2 cellular contexts compared by ENCODE assay signal in the genomic region with DNA sequence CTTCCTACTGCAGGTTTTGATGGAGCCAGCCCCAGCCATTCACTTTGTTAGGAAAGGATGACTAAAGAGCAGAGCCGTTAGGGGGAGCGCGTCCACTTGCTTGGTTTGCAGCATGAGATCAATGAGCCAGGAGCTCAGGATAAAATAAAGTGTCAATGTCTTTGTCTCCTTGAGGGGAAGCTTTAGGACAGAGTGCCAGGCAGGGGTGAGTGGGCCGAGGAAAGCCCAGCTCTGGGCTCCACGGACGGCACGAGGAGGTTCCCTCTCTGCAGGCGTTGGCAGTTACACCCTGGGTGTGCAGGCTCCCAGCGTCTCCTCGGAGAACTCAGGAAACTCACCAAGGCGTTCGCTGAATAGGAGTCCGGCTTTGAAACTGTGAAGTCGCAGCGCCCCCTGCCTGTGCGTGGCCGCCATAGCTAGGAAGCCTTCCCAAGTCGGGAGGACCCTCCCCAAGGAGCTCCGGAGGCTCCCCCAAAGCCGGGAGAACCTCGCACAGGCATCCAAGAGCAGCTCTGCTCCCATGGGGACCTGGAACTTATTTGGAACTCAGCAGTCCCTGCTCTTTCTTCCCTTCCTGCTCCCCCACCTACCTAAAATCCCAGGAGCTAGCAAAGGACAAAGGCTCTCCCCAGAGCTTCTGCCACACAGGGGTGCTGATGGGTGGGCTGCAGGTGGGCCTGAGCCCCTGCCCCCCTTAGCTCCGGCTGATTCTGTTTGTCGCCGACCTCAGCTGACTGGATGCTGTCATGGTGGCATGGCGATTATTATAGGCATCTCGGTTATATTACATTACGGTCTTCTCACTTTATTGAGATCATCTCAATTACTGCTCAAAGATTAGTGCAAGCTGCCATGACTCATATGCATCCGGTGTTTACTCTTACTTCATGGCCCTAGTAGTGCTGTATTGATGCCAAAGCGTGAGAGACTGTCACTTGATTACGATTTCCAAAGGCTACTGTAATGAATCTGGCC.
TF ChIP-seq lines count a peak whose summit lies in the region.

No MANE protein-coding gene starts in this region.

TF ChIP-seq in HEK293, 187 proteins besides CTCF, POLR2A, EP300 and RAD21 (continued from another document and continues in another):
- TF ChIP-seq, protein P1, sequence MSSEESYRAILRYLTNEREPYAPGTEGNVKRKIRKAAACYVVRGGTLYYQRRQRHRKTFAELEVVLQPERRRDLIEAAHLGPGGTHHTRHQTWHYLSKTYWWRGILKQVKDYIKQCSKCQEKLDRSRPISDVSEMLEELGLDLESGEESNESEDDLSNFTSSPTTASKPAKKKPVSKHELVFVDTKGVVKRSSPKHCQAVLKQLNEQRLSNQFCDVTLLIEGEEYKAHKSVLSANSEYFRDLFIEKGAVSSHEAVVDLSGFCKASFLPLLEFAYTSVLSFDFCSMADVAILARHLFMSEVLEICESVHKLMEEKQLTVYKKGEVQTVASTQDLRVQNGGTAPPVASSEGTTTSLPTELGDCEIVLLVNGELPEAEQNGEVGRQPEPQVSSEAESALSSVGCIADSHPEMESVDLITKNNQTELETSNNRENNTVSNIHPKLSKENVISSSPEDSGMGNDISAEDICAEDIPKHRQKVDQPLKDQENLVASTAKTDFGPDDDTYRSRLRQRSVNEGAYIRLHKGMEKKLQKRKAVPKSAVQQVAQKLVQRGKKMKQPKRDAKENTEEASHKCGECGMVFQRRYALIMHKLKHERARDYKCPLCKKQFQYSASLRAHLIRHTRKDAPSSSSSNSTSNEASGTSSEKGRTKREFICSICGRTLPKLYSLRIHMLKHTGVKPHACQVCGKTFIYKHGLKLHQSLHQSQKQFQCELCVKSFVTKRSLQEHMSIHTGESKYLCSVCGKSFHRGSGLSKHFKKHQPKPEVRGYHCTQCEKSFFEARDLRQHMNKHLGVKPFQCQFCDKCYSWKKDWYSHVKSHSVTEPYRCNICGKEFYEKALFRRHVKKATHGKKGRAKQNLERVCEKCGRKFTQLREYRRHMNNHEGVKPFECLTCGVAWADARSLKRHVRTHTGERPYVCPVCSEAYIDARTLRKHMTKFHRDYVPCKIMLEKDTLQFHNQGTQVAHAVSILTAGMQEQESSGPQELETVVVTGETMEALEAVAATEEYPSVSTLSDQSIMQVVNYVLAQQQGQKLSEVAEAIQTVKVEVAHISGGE (tag by site-specific recombination; conservative IDR thresholded peaks at IDR 0.05; ENCODE audit: low read depth), result peak; percentile 85
- peak; percentile 27; the same call in 1 of the 2 replicates for TF ChIP-seq ZIC2 (tag by site-specific recombination; IDR thresholded peaks at IDR 0.05)
- TF ChIP-seq ZNF660 (tag by site-specific recombination; IDR thresholded peaks at IDR 0.05), result peak; percentile 34; the same call in 1 of the 2 replicates
- TF ChIP-seq GLI2 (tag by site-specific recombination; IDR thresholded peaks at IDR 0.05; ENCODE audit: borderline replicate concordance, low read depth), result peak; percentile 9; the same call in 1 of the 2 replicates
- peak; percentile 80 for TF ChIP-seq ZNF366 (tag by site-specific recombination; conservative IDR thresholded peaks at IDR 0.05)
- peak; percentile 77 for TF ChIP-seq SP7 (tag by site-specific recombination; IDR thresholded peaks at IDR 0.05)
- no peak for TF ChIP-seq ZNF48 (tag by site-specific recombination; IDR thresholded peaks at IDR 0.05)
- TF ChIP-seq, protein P2, sequence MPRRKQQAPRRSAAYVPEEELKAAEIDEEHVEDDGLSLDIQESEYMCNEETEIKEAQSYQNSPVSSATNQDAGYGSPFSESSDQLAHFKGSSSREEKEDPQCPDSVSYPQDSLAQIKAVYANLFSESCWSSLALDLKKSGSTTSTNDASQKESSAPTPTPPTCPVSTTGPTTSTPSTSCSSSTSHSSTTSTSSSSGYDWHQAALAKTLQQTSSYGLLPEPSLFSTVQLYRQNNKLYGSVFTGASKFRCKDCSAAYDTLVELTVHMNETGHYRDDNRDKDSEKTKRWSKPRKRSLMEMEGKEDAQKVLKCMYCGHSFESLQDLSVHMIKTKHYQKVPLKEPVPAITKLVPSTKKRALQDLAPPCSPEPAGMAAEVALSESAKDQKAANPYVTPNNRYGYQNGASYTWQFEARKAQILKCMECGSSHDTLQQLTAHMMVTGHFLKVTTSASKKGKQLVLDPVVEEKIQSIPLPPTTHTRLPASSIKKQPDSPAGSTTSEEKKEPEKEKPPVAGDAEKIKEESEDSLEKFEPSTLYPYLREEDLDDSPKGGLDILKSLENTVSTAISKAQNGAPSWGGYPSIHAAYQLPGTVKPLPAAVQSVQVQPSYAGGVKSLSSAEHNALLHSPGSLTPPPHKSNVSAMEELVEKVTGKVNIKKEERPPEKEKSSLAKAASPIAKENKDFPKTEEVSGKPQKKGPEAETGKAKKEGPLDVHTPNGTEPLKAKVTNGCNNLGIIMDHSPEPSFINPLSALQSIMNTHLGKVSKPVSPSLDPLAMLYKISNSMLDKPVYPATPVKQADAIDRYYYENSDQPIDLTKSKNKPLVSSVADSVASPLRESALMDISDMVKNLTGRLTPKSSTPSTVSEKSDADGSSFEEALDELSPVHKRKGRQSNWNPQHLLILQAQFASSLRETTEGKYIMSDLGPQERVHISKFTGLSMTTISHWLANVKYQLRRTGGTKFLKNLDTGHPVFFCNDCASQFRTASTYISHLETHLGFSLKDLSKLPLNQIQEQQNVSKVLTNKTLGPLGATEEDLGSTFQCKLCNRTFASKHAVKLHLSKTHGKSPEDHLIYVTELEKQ (tag by site-specific recombination; IDR thresholded peaks at IDR 0.05; ENCODE audit: borderline replicate concordance), result peak; percentile 84
- peak; percentile 47; the same call in 1 of the 2 replicates for TF ChIP-seq ZXDB (tag by site-specific recombination; IDR thresholded peaks at IDR 0.05)
- peak; percentile 47; the same call in 1 of the 2 replicates for TF ChIP-seq KLF8 (tag by site-specific recombination; IDR thresholded peaks at IDR 0.05)
- TF ChIP-seq IKZF3 (tag by site-specific recombination; IDR thresholded peaks at IDR 0.05), result peak; percentile 79
- peak; percentile 74 for TF ChIP-seq ZFP3 (tag by site-specific recombination; IDR thresholded peaks at IDR 0.05; ENCODE audit: low read depth)
- TF ChIP-seq ZSCAN23 (tag by site-specific recombination; IDR thresholded peaks at IDR 0.05), result peak; percentile 71; the same call in 1 of the 2 replicates
- TF ChIP-seq ZNF335 (tag by site-specific recombination; conservative IDR thresholded peaks at IDR 0.05), result peak; percentile 83
- TF ChIP-seq, protein P3, sequence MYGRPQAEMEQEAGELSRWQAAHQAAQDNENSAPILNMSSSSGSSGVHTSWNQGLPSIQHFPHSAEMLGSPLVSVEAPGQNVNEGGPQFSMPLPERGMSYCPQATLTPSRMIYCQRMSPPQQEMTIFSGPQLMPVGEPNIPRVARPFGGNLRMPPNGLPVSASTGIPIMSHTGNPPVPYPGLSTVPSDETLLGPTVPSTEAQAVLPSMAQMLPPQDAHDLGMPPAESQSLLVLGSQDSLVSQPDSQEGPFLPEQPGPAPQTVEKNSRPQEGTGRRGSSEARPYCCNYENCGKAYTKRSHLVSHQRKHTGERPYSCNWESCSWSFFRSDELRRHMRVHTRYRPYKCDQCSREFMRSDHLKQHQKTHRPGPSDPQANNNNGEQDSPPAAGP (tag by site-specific recombination; IDR thresholded peaks at IDR 0.05), result peak; percentile 54; the same call in 1 of the 2 replicates
- TF ChIP-seq, protein P4, sequence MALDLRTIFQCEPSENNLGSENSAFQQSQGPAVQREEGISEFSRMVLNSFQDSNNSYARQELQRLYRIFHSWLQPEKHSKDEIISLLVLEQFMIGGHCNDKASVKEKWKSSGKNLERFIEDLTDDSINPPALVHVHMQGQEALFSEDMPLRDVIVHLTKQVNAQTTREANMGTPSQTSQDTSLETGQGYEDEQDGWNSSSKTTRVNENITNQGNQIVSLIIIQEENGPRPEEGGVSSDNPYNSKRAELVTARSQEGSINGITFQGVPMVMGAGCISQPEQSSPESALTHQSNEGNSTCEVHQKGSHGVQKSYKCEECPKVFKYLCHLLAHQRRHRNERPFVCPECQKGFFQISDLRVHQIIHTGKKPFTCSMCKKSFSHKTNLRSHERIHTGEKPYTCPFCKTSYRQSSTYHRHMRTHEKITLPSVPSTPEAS (tag by site-specific recombination; IDR thresholded peaks at IDR 0.05), result no peak
- TF ChIP-seq ZNF629 (tag by site-specific recombination; IDR thresholded peaks at IDR 0.05), result peak; percentile 94

TF ChIP-seq in HepG2, 621 proteins besides CTCF, POLR2A, EP300 and RAD21 (continued from another document and continues in another):
- TF ChIP-seq, protein P5, sequence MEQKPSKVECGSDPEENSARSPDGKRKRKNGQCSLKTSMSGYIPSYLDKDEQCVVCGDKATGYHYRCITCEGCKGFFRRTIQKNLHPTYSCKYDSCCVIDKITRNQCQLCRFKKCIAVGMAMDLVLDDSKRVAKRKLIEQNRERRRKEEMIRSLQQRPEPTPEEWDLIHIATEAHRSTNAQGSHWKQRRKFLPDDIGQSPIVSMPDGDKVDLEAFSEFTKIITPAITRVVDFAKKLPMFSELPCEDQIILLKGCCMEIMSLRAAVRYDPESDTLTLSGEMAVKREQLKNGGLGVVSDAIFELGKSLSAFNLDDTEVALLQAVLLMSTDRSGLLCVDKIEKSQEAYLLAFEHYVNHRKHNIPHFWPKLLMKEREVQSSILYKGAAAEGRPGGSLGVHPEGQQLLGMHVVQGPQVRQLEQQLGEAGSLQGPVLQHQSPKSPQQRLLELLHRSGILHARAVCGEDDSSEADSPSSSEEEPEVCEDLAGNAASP (CRISPR knock-in tag; IDR thresholded peaks at IDR 0.05; ENCODE audit: borderline replicate concordance), result 0 out of 2 replicates have a peak, but pooled peaks have one; percentile 19
- TF ChIP-seq ZNF224 (CRISPR knock-in tag; IDR thresholded peaks at IDR 0.05) (no peak), ZBTB38 (CRISPR knock-in tag; IDR thresholded peaks at IDR 0.05) (no peak), YY1 (IDR thresholded peaks at IDR 0.05; ENCODE audit: insufficient read depth, insufficient replicate concordance, low read depth, low read length) (no peak), GABPB1 (CRISPR knock-in tag; IDR thresholded peaks at IDR 0.05) (0 out of 2 replicates have a peak, but pooled peaks have one; percentile 30), ZNF501 (CRISPR knock-in tag; IDR thresholded peaks at IDR 0.05) (0 out of 2 replicates have a peak, but pooled peaks have one; percentile 65)
- TF ChIP-seq, protein P6, sequence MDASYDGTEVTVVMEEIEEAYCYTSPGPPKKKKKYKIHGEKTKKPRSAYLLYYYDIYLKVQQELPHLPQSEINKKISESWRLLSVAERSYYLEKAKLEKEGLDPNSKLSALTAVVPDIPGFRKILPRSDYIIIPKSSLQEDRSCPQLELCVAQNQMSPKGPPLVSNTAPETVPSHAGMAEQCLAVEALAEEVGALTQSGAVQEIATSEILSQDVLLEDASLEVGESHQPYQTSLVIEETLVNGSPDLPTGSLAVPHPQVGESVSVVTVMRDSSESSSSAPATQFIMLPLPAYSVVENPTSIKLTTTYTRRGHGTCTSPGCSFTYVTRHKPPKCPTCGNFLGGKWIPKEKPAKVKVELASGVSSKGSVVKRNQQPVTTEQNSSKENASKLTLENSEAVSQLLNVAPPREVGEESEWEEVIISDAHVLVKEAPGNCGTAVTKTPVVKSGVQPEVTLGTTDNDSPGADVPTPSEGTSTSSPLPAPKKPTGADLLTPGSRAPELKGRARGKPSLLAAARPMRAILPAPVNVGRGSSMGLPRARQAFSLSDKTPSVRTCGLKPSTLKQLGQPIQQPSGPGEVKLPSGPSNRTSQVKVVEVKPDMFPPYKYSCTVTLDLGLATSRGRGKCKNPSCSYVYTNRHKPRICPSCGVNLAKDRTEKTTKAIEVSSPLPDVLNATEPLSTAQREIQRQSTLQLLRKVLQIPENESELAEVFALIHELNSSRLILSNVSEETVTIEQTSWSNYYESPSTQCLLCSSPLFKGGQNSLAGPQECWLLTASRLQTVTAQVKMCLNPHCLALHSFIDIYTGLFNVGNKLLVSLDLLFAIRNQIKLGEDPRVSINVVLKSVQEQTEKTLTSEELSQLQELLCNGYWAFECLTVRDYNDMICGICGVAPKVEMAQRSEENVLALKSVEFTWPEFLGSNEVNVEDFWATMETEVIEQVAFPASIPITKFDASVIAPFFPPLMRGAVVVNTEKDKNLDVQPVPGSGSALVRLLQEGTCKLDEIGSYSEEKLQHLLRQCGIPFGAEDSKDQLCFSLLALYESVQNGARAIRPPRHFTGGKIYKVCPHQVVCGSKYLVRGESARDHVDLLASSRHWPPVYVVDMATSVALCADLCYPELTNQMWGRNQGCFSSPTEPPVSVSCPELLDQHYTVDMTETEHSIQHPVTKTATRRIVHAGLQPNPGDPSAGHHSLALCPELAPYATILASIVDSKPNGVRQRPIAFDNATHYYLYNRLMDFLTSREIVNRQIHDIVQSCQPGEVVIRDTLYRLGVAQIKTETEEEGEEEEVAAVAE (CRISPR knock-in tag; IDR thresholded peaks at IDR 0.05; ENCODE audit: borderline replicate concordance), result no peak
- TF ChIP-seq, protein P7, sequence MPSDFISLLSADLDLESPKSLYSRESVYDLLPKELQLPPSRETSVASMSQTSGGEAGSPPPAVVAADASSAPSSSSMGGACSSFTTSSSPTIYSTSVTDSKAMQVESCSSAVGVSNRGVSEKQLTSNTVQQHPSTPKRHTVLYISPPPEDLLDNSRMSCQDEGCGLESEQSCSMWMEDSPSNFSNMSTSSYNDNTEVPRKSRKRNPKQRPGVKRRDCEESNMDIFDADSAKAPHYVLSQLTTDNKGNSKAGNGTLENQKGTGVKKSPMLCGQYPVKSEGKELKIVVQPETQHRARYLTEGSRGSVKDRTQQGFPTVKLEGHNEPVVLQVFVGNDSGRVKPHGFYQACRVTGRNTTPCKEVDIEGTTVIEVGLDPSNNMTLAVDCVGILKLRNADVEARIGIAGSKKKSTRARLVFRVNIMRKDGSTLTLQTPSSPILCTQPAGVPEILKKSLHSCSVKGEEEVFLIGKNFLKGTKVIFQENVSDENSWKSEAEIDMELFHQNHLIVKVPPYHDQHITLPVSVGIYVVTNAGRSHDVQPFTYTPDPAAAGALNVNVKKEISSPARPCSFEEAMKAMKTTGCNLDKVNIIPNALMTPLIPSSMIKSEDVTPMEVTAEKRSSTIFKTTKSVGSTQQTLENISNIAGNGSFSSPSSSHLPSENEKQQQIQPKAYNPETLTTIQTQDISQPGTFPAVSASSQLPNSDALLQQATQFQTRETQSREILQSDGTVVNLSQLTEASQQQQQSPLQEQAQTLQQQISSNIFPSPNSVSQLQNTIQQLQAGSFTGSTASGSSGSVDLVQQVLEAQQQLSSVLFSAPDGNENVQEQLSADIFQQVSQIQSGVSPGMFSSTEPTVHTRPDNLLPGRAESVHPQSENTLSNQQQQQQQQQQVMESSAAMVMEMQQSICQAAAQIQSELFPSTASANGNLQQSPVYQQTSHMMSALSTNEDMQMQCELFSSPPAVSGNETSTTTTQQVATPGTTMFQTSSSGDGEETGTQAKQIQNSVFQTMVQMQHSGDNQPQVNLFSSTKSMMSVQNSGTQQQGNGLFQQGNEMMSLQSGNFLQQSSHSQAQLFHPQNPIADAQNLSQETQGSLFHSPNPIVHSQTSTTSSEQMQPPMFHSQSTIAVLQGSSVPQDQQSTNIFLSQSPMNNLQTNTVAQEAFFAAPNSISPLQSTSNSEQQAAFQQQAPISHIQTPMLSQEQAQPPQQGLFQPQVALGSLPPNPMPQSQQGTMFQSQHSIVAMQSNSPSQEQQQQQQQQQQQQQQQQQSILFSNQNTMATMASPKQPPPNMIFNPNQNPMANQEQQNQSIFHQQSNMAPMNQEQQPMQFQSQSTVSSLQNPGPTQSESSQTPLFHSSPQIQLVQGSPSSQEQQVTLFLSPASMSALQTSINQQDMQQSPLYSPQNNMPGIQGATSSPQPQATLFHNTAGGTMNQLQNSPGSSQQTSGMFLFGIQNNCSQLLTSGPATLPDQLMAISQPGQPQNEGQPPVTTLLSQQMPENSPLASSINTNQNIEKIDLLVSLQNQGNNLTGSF (CRISPR knock-in tag; IDR thresholded peaks at IDR 0.05), result no peak
